In the genomic region with DNA sequence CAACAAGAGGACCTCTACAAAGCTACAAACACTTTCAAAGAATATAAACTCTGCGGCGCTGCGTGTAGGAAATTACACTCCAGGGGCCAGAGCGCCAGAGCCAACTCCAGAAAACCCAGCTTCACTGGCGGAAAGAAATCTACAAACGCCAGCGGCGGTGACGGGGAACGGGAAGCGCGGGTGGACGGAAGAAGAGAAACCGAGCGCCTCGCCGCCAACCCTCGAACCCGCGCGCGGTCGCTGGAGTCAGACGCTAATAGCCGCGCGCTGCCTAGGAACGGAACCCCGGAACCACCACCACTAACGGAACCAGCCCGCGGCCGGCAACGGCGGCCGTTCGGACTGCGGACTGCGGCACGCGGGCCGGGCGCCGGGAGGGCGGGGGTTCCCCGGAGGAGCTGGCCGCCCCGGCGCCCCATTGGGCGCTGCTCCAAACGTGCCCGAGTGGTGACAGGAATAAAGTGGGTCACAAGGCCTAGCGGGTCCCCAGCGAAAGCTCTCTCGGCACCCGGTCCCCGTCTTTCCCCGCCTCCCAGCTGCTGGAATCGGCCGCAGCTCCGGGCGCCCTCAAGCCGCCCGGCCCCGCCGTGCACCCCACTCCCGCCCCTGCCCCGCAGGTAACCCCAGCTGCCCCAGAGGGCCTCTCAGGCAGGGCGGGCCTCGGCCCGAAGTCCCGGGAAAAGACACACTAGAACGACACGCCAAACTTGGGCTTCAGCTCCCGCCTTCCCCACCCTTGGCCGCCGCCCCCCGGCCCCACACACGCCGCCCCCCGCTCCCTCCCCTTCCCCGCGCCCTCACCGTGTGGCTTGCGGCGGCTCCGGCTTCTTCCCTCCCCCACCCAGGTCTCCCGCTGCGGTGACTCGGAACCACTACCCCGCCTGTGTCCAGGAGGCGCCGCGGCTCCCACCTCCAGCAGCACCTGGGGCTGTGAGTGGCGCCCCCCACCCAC, we compare ENCODE assay signal across 2 cellular contexts.
TF ChIP-seq lines count a peak whose summit lies in the region.

No MANE protein-coding gene starts in this region.

TF ChIP-seq in HCT116, 20 proteins besides CTCF, POLR2A, EP300 and RAD21:
- no peak for TF ChIP-seq ZNF274 (IDR thresholded peaks at IDR 0.05; ENCODE audit: low read depth, low read length)
- TF ChIP-seq POLR2AphosphoS5 (IDR thresholded peaks at IDR 0.05; ENCODE audit: low read depth, low read length) = peak; percentile 59
- TF ChIP-seq EGR1 (IDR thresholded peaks at IDR 0.05; ENCODE audit: low read depth) = no peak
- no peak for TF ChIP-seq ELF1 (IDR thresholded peaks at IDR 0.05; ENCODE audit: borderline replicate concordance, low read depth)
- TF ChIP-seq, protein P1, sequence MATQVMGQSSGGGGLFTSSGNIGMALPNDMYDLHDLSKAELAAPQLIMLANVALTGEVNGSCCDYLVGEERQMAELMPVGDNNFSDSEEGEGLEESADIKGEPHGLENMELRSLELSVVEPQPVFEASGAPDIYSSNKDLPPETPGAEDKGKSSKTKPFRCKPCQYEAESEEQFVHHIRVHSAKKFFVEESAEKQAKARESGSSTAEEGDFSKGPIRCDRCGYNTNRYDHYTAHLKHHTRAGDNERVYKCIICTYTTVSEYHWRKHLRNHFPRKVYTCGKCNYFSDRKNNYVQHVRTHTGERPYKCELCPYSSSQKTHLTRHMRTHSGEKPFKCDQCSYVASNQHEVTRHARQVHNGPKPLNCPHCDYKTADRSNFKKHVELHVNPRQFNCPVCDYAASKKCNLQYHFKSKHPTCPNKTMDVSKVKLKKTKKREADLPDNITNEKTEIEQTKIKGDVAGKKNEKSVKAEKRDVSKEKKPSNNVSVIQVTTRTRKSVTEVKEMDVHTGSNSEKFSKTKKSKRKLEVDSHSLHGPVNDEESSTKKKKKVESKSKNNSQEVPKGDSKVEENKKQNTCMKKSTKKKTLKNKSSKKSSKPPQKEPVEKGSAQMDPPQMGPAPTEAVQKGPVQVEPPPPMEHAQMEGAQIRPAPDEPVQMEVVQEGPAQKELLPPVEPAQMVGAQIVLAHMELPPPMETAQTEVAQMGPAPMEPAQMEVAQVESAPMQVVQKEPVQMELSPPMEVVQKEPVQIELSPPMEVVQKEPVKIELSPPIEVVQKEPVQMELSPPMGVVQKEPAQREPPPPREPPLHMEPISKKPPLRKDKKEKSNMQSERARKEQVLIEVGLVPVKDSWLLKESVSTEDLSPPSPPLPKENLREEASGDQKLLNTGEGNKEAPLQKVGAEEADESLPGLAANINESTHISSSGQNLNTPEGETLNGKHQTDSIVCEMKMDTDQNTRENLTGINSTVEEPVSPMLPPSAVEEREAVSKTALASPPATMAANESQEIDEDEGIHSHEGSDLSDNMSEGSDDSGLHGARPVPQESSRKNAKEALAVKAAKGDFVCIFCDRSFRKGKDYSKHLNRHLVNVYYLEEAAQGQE (IDR thresholded peaks at IDR 0.05; ENCODE audit: low read depth) = no peak
- no peak for TF ChIP-seq YY1 (IDR thresholded peaks at IDR 0.05; ENCODE audit: extremely low read depth, insufficient replicate concordance, low read depth, low read length)
- TF ChIP-seq EZH2phosphoT487 (IDR thresholded peaks at IDR 0.05; ENCODE audit: borderline replicate concordance) = no peak
- no peak for TF ChIP-seq CBX3 (IDR thresholded peaks at IDR 0.05; ENCODE audit: low read depth)
- TF ChIP-seq SIN3A (IDR thresholded peaks at IDR 0.05; ENCODE audit: low read depth) = peak; percentile 48; the same call in 1 of the 2 replicates
- no peak; the same call in 1 of the 2 replicates for TF ChIP-seq SP1 (IDR thresholded peaks at IDR 0.05; ENCODE audit: low read depth)
- TF ChIP-seq TCF7L2 (IDR thresholded peaks at IDR 0.05; ENCODE audit: borderline replicate concordance, extremely low read depth, insufficient read depth, insufficient read length) = peak; percentile 35
- TF ChIP-seq FOSL1 (IDR thresholded peaks at IDR 0.05; ENCODE audit: low read depth) = no peak
- TF ChIP-seq EZH2 (IDR thresholded peaks at IDR 0.05) = no peak
- TF ChIP-seq, protein P2, sequence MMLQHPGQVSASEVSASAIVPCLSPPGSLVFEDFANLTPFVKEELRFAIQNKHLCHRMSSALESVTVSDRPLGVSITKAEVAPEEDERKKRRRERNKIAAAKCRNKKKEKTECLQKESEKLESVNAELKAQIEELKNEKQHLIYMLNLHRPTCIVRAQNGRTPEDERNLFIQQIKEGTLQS (IDR thresholded peaks at IDR 0.05) = no peak
- no peak for TF ChIP-seq CEBPB (IDR thresholded peaks at IDR 0.05; ENCODE audit: low read depth)
- TF ChIP-seq, protein P3, sequence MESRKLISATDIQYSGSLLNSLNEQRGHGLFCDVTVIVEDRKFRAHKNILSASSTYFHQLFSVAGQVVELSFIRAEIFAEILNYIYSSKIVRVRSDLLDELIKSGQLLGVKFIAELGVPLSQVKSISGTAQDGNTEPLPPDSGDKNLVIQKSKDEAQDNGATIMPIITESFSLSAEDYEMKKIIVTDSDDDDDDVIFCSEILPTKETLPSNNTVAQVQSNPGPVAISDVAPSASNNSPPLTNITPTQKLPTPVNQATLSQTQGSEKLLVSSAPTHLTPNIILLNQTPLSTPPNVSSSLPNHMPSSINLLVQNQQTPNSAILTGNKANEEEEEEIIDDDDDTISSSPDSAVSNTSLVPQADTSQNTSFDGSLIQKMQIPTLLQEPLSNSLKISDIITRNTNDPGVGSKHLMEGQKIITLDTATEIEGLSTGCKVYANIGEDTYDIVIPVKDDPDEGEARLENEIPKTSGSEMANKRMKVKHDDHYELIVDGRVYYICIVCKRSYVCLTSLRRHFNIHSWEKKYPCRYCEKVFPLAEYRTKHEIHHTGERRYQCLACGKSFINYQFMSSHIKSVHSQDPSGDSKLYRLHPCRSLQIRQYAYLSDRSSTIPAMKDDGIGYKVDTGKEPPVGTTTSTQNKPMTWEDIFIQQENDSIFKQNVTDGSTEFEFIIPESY (IDR thresholded peaks at IDR 0.05; ENCODE audit: extremely low read depth, insufficient replicate concordance, low read length) = no peak
- no peak for TF ChIP-seq JUND (IDR thresholded peaks at IDR 0.05)
- TF ChIP-seq SRF (IDR thresholded peaks at IDR 0.05; ENCODE audit: low read depth) = no peak
- TF ChIP-seq ZFX (IDR thresholded peaks at IDR 0.05) = peak; percentile 74
- TF ChIP-seq, protein P4, sequence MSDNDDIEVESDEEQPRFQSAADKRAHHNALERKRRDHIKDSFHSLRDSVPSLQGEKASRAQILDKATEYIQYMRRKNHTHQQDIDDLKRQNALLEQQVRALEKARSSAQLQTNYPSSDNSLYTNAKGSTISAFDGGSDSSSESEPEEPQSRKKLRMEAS (IDR thresholded peaks at IDR 0.05) = peak; percentile 71
TF ChIP-seq in HCT116: peak in this region for 5.

TF ChIP-seq in SK-N-SH, 30 proteins besides CTCF, POLR2A, EP300 and RAD21 (continues in another document):
- no peak for TF ChIP-seq YY1 (IDR thresholded peaks at IDR 0.05; ENCODE audit: low read depth)
- TF ChIP-seq ELF1 (IDR thresholded peaks at IDR 0.05) = 0 out of 2 replicates have a peak, but pooled peaks have one; percentile 34
- TF ChIP-seq RCOR1 (IDR thresholded peaks at IDR 0.05; ENCODE audit: low read length) = no peak
- TF ChIP-seq EZH2phosphoT487 (IDR thresholded peaks at IDR 0.05; ENCODE audit: borderline replicate concordance, low read depth) = no peak
- TF ChIP-seq, protein P5, sequence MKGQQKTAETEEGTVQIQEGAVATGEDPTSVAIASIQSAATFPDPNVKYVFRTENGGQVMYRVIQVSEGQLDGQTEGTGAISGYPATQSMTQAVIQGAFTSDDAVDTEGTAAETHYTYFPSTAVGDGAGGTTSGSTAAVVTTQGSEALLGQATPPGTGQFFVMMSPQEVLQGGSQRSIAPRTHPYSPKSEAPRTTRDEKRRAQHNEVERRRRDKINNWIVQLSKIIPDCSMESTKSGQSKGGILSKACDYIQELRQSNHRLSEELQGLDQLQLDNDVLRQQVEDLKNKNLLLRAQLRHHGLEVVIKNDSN (IDR thresholded peaks at IDR 0.05; ENCODE audit: borderline replicate concordance, low read depth) = 0 out of 2 replicates have a peak, but pooled peaks have one; percentile 17
- TF ChIP-seq GATA2 (CRISPR knock-in tag; IDR thresholded peaks at IDR 0.05) = no peak
- TF ChIP-seq POLR2AphosphoS5 (IDR thresholded peaks at IDR 0.05; ENCODE audit: low read depth, low read length) = no peak
- 0 out of 2 replicates have a peak, but pooled peaks have one; percentile 7 for TF ChIP-seq MEF2A (IDR thresholded peaks at IDR 0.05; ENCODE audit: borderline replicate concordance, low read depth)
- 0 out of 2 replicates have a peak, but pooled peaks have one; percentile 7 for TF ChIP-seq FOSL2 (IDR thresholded peaks at IDR 0.05; ENCODE audit: borderline replicate concordance, low read depth)
- TF ChIP-seq, protein P3 (IDR thresholded peaks at IDR 0.05; ENCODE audit: borderline replicate concordance, low read depth) = no peak
- TF ChIP-seq GABPA (IDR thresholded peaks at IDR 0.05; ENCODE audit: low read depth) = peak; percentile 60
- peak; percentile 9; the same call in 1 of the 2 replicates for TF ChIP-seq TCF12 (IDR thresholded peaks at IDR 0.05)
- TF ChIP-seq RXRA (IDR thresholded peaks at IDR 0.05; ENCODE audit: borderline replicate concordance, low read depth) = no peak
- peak; percentile 78; the same call in 1 of the 2 replicates for TF ChIP-seq MXI1 (IDR thresholded peaks at IDR 0.05; ENCODE audit: low read depth, low read length)
- TF ChIP-seq, protein P6, sequence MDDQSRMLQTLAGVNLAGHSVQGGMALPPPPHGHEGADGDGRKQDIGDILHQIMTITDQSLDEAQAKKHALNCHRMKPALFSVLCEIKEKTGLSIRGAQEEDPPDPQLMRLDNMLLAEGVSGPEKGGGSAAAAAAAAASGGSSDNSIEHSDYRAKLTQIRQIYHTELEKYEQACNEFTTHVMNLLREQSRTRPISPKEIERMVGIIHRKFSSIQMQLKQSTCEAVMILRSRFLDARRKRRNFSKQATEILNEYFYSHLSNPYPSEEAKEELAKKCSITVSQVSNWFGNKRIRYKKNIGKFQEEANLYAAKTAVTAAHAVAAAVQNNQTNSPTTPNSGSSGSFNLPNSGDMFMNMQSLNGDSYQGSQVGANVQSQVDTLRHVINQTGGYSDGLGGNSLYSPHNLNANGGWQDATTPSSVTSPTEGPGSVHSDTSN (IDR thresholded peaks at IDR 0.05) = no peak
- no peak for TF ChIP-seq JUND (IDR thresholded peaks at IDR 0.05)
- TF ChIP-seq NRF1 (IDR thresholded peaks at IDR 0.05; ENCODE audit: low read depth, low read length) = no peak
- no peak for TF ChIP-seq CHD2 (IDR thresholded peaks at IDR 0.05; ENCODE audit: low read length, partially characterized antibody)
- TF ChIP-seq FOXJ3 (CRISPR knock-in tag; IDR thresholded peaks at IDR 0.05) = no peak
- peak; percentile 26; the same call in 1 of the 2 replicates for TF ChIP-seq SIN3A (IDR thresholded peaks at IDR 0.05; ENCODE audit: borderline replicate concordance, low read depth, low read length)
- TF ChIP-seq, protein P4 (IDR thresholded peaks at IDR 0.05; ENCODE audit: low read depth) = no peak; the same call in 1 of the 2 replicates
- TF ChIP-seq TAF1 (IDR thresholded peaks at IDR 0.05; ENCODE audit: borderline replicate concordance, low read depth, low read length) = no peak; the same call in 1 of the 2 replicates
- TF ChIP-seq, protein P1 (IDR thresholded peaks at IDR 0.05; ENCODE audit: low read depth, low read length) = no peak
- no peak for TF ChIP-seq FOXM1 (IDR thresholded peaks at IDR 0.05; ENCODE audit: low read depth)
- no peak; the same call in 1 of the 2 replicates for TF ChIP-seq NFIC (IDR thresholded peaks at IDR 0.05; ENCODE audit: borderline replicate concordance)
- TF ChIP-seq RFX5 (IDR thresholded peaks at IDR 0.05; ENCODE audit: low read length) = no peak
- TF ChIP-seq SMC3 (IDR thresholded peaks at IDR 0.05; ENCODE audit: low read depth, low read length) = no peak
- TF ChIP-seq TEAD4 (IDR thresholded peaks at IDR 0.05; ENCODE audit: borderline replicate concordance, insufficient read depth) = no peak
- TF ChIP-seq, protein P7, sequence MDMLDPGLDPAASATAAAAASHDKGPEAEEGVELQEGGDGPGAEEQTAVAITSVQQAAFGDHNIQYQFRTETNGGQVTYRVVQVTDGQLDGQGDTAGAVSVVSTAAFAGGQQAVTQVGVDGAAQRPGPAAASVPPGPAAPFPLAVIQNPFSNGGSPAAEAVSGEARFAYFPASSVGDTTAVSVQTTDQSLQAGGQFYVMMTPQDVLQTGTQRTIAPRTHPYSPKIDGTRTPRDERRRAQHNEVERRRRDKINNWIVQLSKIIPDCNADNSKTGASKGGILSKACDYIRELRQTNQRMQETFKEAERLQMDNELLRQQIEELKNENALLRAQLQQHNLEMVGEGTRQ (IDR thresholded peaks at IDR 0.05; ENCODE audit: borderline replicate concordance, low read depth, low read length) = no peak
